8 cellular contexts compared by ENCODE assay signal in the genomic region with DNA sequence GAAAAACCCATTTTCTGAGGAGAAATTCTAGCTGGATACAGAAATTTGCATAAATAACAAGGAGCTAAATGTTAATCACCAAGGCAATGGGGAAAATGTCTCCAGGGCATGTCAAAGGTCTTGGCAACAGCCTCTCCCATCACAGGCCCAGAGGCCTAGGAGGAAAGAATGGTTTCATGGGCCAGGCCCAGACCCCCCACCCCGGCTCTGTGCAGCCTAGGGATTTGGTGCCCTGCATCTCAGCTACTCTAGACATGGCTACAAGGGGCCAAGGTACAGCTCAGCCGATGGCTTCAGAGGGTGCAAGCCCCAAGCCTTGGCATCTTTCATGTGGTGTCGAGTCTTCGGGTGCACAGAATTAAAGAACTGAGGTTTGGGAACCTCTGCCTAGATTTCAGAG.
"Had no signal": no experiment of that assay in that cellular context is flagged by ENCODE, and none has a peak within 500 bp of the region (broad histone marks: within the 10 kb centered on the region; RNA-seq: fewer than 3 reads in every experiment).

No MANE protein-coding gene starts in this region.

- FAIRE-seq: G401.6, GM12878, GM12891, GM12892, GM18507, GM19239 had no signal

- ATAC-seq: GM12878 had no signal

- H3K4me3 ChIP-seq: GM12878 had no signal

- DNase-seq: GDM1, GF-D8 had no signal
